22 cellular contexts compared by ENCODE assay signal in the genomic region with DNA sequence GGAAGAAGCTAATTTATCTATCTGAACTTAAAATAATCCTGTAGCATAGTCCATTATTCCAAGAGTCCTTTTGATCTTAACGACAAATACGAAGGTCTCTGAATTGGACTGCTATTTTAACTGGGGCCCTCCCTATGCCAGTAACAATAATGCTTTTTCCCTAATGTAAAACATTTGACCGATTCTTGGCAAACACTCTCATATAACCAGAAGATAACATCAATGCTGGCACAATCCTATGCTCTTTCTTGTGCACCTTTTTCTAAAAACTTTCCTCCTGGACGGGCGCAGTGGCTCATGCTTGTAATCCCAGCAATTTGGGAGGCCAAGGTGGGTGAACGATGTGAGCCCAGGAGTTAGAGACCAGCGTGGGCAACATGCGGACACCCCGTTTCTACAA. TPM values are rescaled to one million over a fixed set of nuclear protein-coding genes. Genes with fewer than 3 reads are reported as not detected.
DNase-seq lines count a peak whose midpoint lies in the region; ATAC-seq, FAIRE-seq and TF ChIP-seq lines count a peak whose summit lies in the region.
"Had no signal": no experiment of that assay in that cellular context is flagged by ENCODE, and none has a peak within 500 bp of the region (broad histone marks: within the 10 kb centered on the region; RNA-seq: fewer than 3 reads in every experiment).

No MANE protein-coding gene starts in this region.

- dilution Hi-C loops in keratinocyte (cut with MboI; ENCODE audit: extremely low pct_ligation_motif_present, low sequenced_read_pairs) = no loop called here

- H3K27me3 Mint-ChIP-seq in HFFc6 (ENCODE audit: insufficient read depth) = no peaks in the 10 kb centered on the region; the same call in none of the 2 replicates
- no peaks in the 10 kb centered on the region for H3K27me3 Mint-ChIP-seq in T-cell
- H3K27me3 Mint-ChIP-seq in CD8-positive, alpha-beta memory T cell = no peaks in the 10 kb centered on the region
- H3K27me3 Mint-ChIP-seq: activated naive CD8-positive, alpha-beta T cell treated with anti-CD3 and anti-CD28 coated beads, Interleukin-2, amount 50 U/mL, for 24 hours; CD4-positive, alpha-beta memory T cell had no signal

- FAIRE-seq in keratinocyte (lab: Jason Lieb, UNC) = peak; percentile 48
- FAIRE-seq: GM12878 had no signal

- H3K9ac ChIP-seq in keratinocyte (ENCODE audit: control insufficient read depth, extremely low read depth, insufficient read depth, low read length) = peak overlapping the region; percentile 46
- H3K9ac ChIP-seq: KMS-11 had no signal

- H3K27ac Mint-ChIP-seq in HFFc6 (peak overlapping the region; percentile 58; the same call in 1 of the 2 replicates), T-cell (peak overlapping the region; percentile 32 to 61)
- H3K27ac Mint-ChIP-seq in CD8-positive, alpha-beta memory T cell = no peak overlapping the region
- H3K27ac Mint-ChIP-seq: activated naive CD8-positive, alpha-beta T cell treated with anti-CD3 and anti-CD28 coated beads, Interleukin-2, amount 50 U/mL, for 24 hours had no signal

- H3K9me3 Mint-ChIP-seq in HFFc6 = no peaks in the 10 kb centered on the region
- no peaks in the 10 kb centered on the region for H3K9me3 Mint-ChIP-seq in T-cell
- no peaks in the 10 kb centered on the region for H3K9me3 Mint-ChIP-seq in CD8-positive, alpha-beta memory T cell
- H3K9me3 Mint-ChIP-seq: activated naive CD8-positive, alpha-beta T cell treated with anti-CD3 and anti-CD28 coated beads, Interleukin-2, amount 50 U/mL, for 24 hours; CD4-positive, alpha-beta memory T cell had no signal

- CTCF ChIA-PET in T-cell (lab: Charles Lee) = no interaction called here
- CTCF ChIA-PET in CD8-positive, alpha-beta memory T cell (lab: Charles Lee) = no interaction called here

- peaks cover 96% of the 10 kb centered on the region for H3K79me2 ChIP-seq in keratinocyte (ENCODE audit: control insufficient read depth, insufficient read depth, low read length)

- H3K4me1 Mint-ChIP-seq in HFFc6 (ENCODE audit: low read depth) = peaks cover 59% of the 10 kb centered on the region
- H3K4me1 Mint-ChIP-seq in T-cell = peaks cover 31 to 50% (median 36%) of the 10 kb centered on the region in 3 donors
- H3K4me1 Mint-ChIP-seq in CD8-positive, alpha-beta memory T cell = peaks cover 25 to 57% (median 48%) of the 10 kb centered on the region in 3 donors

- H3K4me3 Mint-ChIP-seq in HFFc6 (peak overlapping the region; percentile 53; the same call in 1 of the 2 replicates), T-cell (no peak overlapping the region)
- H3K4me3 Mint-ChIP-seq in CD8-positive, alpha-beta memory T cell = no peak overlapping the region
- H3K4me3 Mint-ChIP-seq: activated naive CD8-positive, alpha-beta T cell treated with anti-CD3 and anti-CD28 coated beads, Interleukin-2, amount 50 U/mL, for 24 hours; CD4-positive, alpha-beta memory T cell had no signal

- H3K27ac ChIP-seq in keratinocyte (ENCODE audit: control insufficient read depth, insufficient read depth, low read length) (peak overlapping the region; percentile 10), gastrocnemius medialis (peak overlapping the region; percentile 48 to 76 (median 64)), caudate nucleus (ENCODE audit: low read depth, low read length) (no peak overlapping the region)
- no peak overlapping the region for H3K27ac ChIP-seq in CD8-positive, alpha-beta memory T cell (ENCODE audit: low read depth, low read length)
- H3K27ac ChIP-seq: epithelial cell of prostate, KMS-11, lower lobe of right lung had no signal

- POLR2A ChIA-PET in T-cell (lab: Charles Lee) = no interaction called here
- POLR2A ChIA-PET in CD8-positive, alpha-beta memory T cell (lab: Charles Lee) = no interaction called here

- H3K36me3 ChIP-seq in keratinocyte (ENCODE audit: control insufficient read depth in 2 of 2, extremely low read depth in 1 of 2, insufficient read depth in 2 of 2, low read length in 2 of 2) = peaks cover 10% of the 10 kb centered on the region in 2 experiments
- peaks cover 0 to 11% of the 10 kb centered on the region in 2 donors for H3K36me3 ChIP-seq in gastrocnemius medialis
- no peaks in the 10 kb centered on the region for H3K36me3 ChIP-seq in CD8-positive, alpha-beta memory T cell (ENCODE audit: insufficient read depth, low read length)

- peaks cover 72% of the 10 kb centered on the region for H3K36me3 Mint-ChIP-seq in HFFc6 (ENCODE audit: low read depth)
- peaks cover 23% of the 10 kb centered on the region for H3K36me3 Mint-ChIP-seq in T-cell
- H3K36me3 Mint-ChIP-seq in CD8-positive, alpha-beta memory T cell = peaks cover 0 to 35% (median 13%) of the 10 kb centered on the region in 3 donors

- DNase-seq in HFFc6 (no peak), T-cell (no peak), keratinocyte (ENCODE audit: low read depth, low spot score) (no peak), gastrocnemius medialis (no peak), AG08396 (ENCODE audit: low spot score) (no peak), caudate nucleus (lab: John Stamatoyannopoulos, UW) (no peak)
- DNase-seq in CD8-positive, alpha-beta memory T cell = no peak
- DNase-seq: activated CD4-positive, alpha-beta T cell treated with anti-CD3 and anti-CD28 coated beads, Interleukin-2, amount 50 U/mL, for 4 hours; activated CD8-positive, alpha-beta memory T cell treated with anti-CD3 and anti-CD28 coated beads, Interleukin-2, amount 50 U/mL, for 48 hours; activated effector memory CD4-positive, alpha-beta T cell treated with anti-CD3 and anti-CD28 coated beads, Interleukin-2, amount 50 U/mL, for 16 hours; activated naive CD8-positive, alpha-beta T cell treated with anti-CD3 and anti-CD28 coated beads, Interleukin-2, amount 50 U/mL, for 24 hours; CD4-positive, alpha-beta memory T cell; DMS53; dorsolateral prefrontal cortex; lower lobe of right lung; NCI-H187; NCI-H2227 treated with DMSO at 0.1 percent for 48 hours; occipital lobe had no signal

- no peak for ATAC-seq in T-cell (replicated peaks in 1 of 4)
- no peak for ATAC-seq in gastrocnemius medialis
- no peak for ATAC-seq in GM21576 (IDR thresholded peaks at IDR 0.05; ENCODE audit: unreplicated experiment)
- ATAC-seq: activated naive CD8-positive, alpha-beta T cell treated with anti-CD3 and anti-CD28 coated beads, Interleukin-2, amount 50 U/mL, for 24 hours; GM12878; lower lobe of right lung had no signal

- H3K4me3 ChIP-seq in keratinocyte (ENCODE audit: control insufficient read depth in 2 of 3, extremely low read depth in 1 of 3, insufficient read depth in 2 of 3, low read depth in 1 of 3, low read length in 3 of 3) = no peak overlapping the region
- no peak overlapping the region for H3K4me3 ChIP-seq in gastrocnemius medialis
- H3K4me3 ChIP-seq in CD8-positive, alpha-beta memory T cell (ENCODE audit: low read length) = no peak overlapping the region
- H3K4me3 ChIP-seq: dorsolateral prefrontal cortex, GM12878, lower lobe of right lung had no signal

- TF ChIP-seq CTCF in HFFc6 (IDR thresholded peaks at IDR 0.05) = no peak
- TF ChIP-seq CTCF in keratinocyte (optimal IDR thresholded peaks at IDR 0.05 in 1 of 3, IDR thresholded peaks at IDR 0.05 in 1 of 3, conservative IDR thresholded peaks at IDR 0.05 in 1 of 3; ENCODE audit: extremely low read depth in 1 of 3, insufficient read depth in 2 of 3, low read length in 3 of 3) = no peak
- TF ChIP-seq CTCF in gastrocnemius medialis (IDR thresholded peaks at IDR 0.05 in 4 of 5, conservative IDR thresholded peaks at IDR 0.05 in 1 of 5) = no peak

- H3K4me2 ChIP-seq in keratinocyte (ENCODE audit: control insufficient read depth, extremely low read depth, insufficient read depth, low read depth, low read length) = peak overlapping the region; percentile 78
- H3K4me2 ChIP-seq: KMS-11 had no signal

- intact Hi-C loops in gastrocnemius medialis (cut with DNase I; ENCODE audit: low total_unique reads) = no loop called here

- H3K4me1 ChIP-seq in keratinocyte (ENCODE audit: control insufficient read depth, extremely low read depth, insufficient read depth, low read length) (peaks cover 25% of the 10 kb centered on the region), gastrocnemius medialis (peaks cover 43 to 57% of the 10 kb centered on the region in 2 donors)
- peaks cover 16% of the 10 kb centered on the region for H3K4me1 ChIP-seq in CD8-positive, alpha-beta memory T cell (ENCODE audit: insufficient read depth, low read length)

- no peak for TF ChIP-seq POLR2A in gastrocnemius medialis (IDR thresholded peaks at IDR 0.05)

- in situ Hi-C loops in gastrocnemius medialis (cut with MboI; ENCODE audit: low sequenced_read_pairs in 4 of 4) = no loop called here

- H3K27me3 ChIP-seq in keratinocyte (ENCODE audit: control insufficient read depth, extremely low read depth, insufficient read depth, low read length) (no peaks in the 10 kb centered on the region), gastrocnemius medialis (no peaks in the 10 kb centered on the region)
- H3K27me3 ChIP-seq in CD8-positive, alpha-beta memory T cell (ENCODE audit: insufficient read depth, low read length, poor library complexity, severe bottlenecking) = no peaks in the 10 kb centered on the region
- H3K27me3 ChIP-seq: dorsolateral prefrontal cortex had no signal

- H3K9me3 ChIP-seq in keratinocyte (ENCODE audit: control insufficient read depth, low read depth, low read length) (no peaks in the 10 kb centered on the region), gastrocnemius medialis (no peaks in the 10 kb centered on the region)
- no peaks in the 10 kb centered on the region for H3K9me3 ChIP-seq in CD8-positive, alpha-beta memory T cell (ENCODE audit: low read length)
- H3K9me3 ChIP-seq: lower lobe of right lung had no signal

- no peaks in the 10 kb centered on the region for H4K20me1 ChIP-seq in keratinocyte (ENCODE audit: control insufficient read depth, extremely low read depth, insufficient read depth, low read length)

- no peaks in the 10 kb centered on the region for H3K9me1 ChIP-seq in keratinocyte (ENCODE audit: control insufficient read depth, extremely low read depth, insufficient read depth, low read length)

- H2AFZ ChIP-seq in keratinocyte (ENCODE audit: control insufficient read depth, low read length) = no peak overlapping the region

RNA-seq across cellular contexts. Expression of gene LRRFIP2, which starts 3.9 kb away (rescaled TPM):
- 100 to 1,000 TPM; 124 to 151 (median 134) TPM for total RNA-seq in HFFc6 (2021; fragmentation: NEBNext Ultra II Directional; extraction: Animal tissue kit (Norgen Biotek cat#: 25700))
- total RNA-seq in T-cell (10 to 100 TPM; 26.0 to 39.3 (median 32.9) TPM), gastrocnemius medialis (100 to 1,000 TPM in 2 of 4 donors, 10 to 100 TPM in 2; 85.7 to 103 (median 100.0) TPM)
- 40.9 to 70.3 TPM (median 57.8 TPM) in 3 replicates for polyA plus RNA-seq in keratinocyte
- 391 TPM for polyA plus RNA-seq in keratinocyte (2011; ENCODE audit: low read depth)
- 55.5 and 69.8 TPM in 2 replicates for polyA plus RNA-seq in keratinocyte (2011; cell fraction: cytosol; rRNA removed)
- polyA plus RNA-seq in keratinocyte (2011; cell fraction: nucleus; rRNA removed) = 54.5 and 81.0 TPM in 2 replicates
- 58.7 and 85.4 TPM in 2 replicates for polyA plus RNA-seq in keratinocyte (2012; ENCODE audit: low replicate concordance)
- polyA minus RNA-seq in keratinocyte = 9.4 to 62.4 TPM (median 24.3 TPM) in 3 replicates
- polyA minus RNA-seq in keratinocyte (2011; cell fraction: cytosol; rRNA and poly(A)+ RNA removed) = 31.3 TPM
- 89.6 and 133 TPM in 2 replicates for polyA minus RNA-seq in keratinocyte (2011; cell fraction: nucleus; rRNA and poly(A)+ RNA removed)
- total RNA-seq in CD8-positive, alpha-beta memory T cell = 10 to 100 TPM; 34.1 to 34.3 TPM
- polyA plus RNA-seq in CD8-positive, alpha-beta memory T cell = 21.9 TPM

Comparison
In these comparisons a context has a peak if more than half of its experiments do, and no peak if none do; other contexts are left out.
1. H3K27ac Mint-ChIP-seq: peak in HFFc6 (single experiment) and T-cell (2 of 2); none in CD8-positive, alpha-beta memory T cell (0 of 8).
2. H3K27ac ChIP-seq: peak in keratinocyte (single experiment) and gastrocnemius medialis (4 of 4); none in caudate nucleus (single experiment) and CD8-positive, alpha-beta memory T cell (single experiment).